In genomic region chr3:181716916-181717315, GRCh38 we compare ENCODE assay signal across 17 cellular contexts. TPM values are rescaled to one million over a fixed set of nuclear protein-coding genes. Genes with fewer than 3 reads are reported as not detected.
DNase-seq lines count a peak whose midpoint lies in the region; ATAC-seq, FAIRE-seq and TF ChIP-seq lines count a peak whose summit lies in the region.
"Had no signal": no experiment of that assay in that cellular context is flagged by ENCODE, and none has a peak within 500 bp of the region (broad histone marks: within the 10 kb centered on the region; RNA-seq: fewer than 3 reads in every experiment).

No MANE protein-coding gene starts in this region.

- ATAC-seq in HG02970 (IDR thresholded peaks at IDR 0.05; ENCODE audit: low FRiP score, unreplicated experiment) (no peak), GM21515 (IDR thresholded peaks at IDR 0.05; ENCODE audit: unreplicated experiment) (no peak)
- ATAC-seq: activated T-helper 17 cell treated with anti-CD3 and anti-CD28 coated beads, Interleukin-2, amount 50 U/mL, for 72 hours; lower lobe of right lung had no signal

- TF ChIP-seq POLR2A in vagina (IDR thresholded peaks at IDR 0.05): no peak

- TF ChIP-seq CTCF in astrocyte (IDR thresholded peaks at IDR 0.05; ENCODE audit: insufficient read depth, low read depth, low read length): no peak
- no peak for TF ChIP-seq CTCF in vagina (IDR thresholded peaks at IDR 0.05)

- H3K27ac ChIP-seq in astrocyte (ENCODE audit: low read depth, low read length) (peak overlapping the region; percentile 32), iPS-18a (ENCODE audit: low read length) (peak overlapping the region; percentile 88), vagina (peak overlapping the region; percentile 29)
- H3K27ac ChIP-seq: lower lobe of right lung, transverse colon had no signal

- peaks cover 18% of the 10 kb centered on the region for H3K4me1 Mint-ChIP-seq in astrocyte (ENCODE audit: low read depth, unreplicated experiment)
- H3K4me1 Mint-ChIP-seq: activated T-helper 17 cell treated with anti-CD3 and anti-CD28 coated beads, Interleukin-2, amount 50 U/mL, for 72 hours had no signal

- no peaks in the 10 kb centered on the region for H3K9me3 Mint-ChIP-seq in astrocyte (ENCODE audit: unreplicated experiment)
- H3K9me3 Mint-ChIP-seq: activated T-helper 17 cell treated with anti-CD3 and anti-CD28 coated beads, Interleukin-2, amount 50 U/mL, for 72 hours; T-helper 1 cell treated with Interleukin-12 subunit alpha and Interleukin-12 subunit beta and Interleukin-4 antibody, amounts not matched to agents 30 μg/mL and 1 μg/mL, for 36 hours had no signal

- H3K4me2 ChIP-seq in astrocyte (ENCODE audit: low read length): peak overlapping the region; percentile 93

- H3K36me3 Mint-ChIP-seq in astrocyte (ENCODE audit: low read depth, unreplicated experiment): no peaks in the 10 kb centered on the region
- H3K36me3 Mint-ChIP-seq: CD4-positive, CD25-positive, alpha-beta regulatory T cell had no signal

- DNase-seq in NCI-H1436 (lab: John Stamatoyannopoulos, UW): peak; percentile 50
- no peak for DNase-seq in NCI-H1436 treated with DMSO at 0.1 percent for 48 hours (lab: John Stamatoyannopoulos, UW)
- DNase-seq in astrocyte (ENCODE audit: low read depth): peak; percentile 50
- no peak for DNase-seq in vagina (ENCODE audit: extremely low spot score in 2 of 2)
- DNase-seq in MG63: no peak
- DNase-seq: CD4-positive, CD25-positive, alpha-beta regulatory T cell; immature natural killer cell; lower lobe of right lung; NCI-H2029; transverse colon had no signal

- FAIRE-seq in astrocyte (lab: Jason Lieb, UNC): no peak
- FAIRE-seq: endothelial cell of umbilical vein had no signal

- peaks cover 56% of the 10 kb centered on the region for H3K27me3 ChIP-seq in astrocyte (ENCODE audit: insufficient read depth, low read length)
- no peaks in the 10 kb centered on the region for H3K27me3 ChIP-seq in iPS-18a (ENCODE audit: control insufficient read depth, insufficient read depth, low read length)
- peaks cover 11% of the 10 kb centered on the region for H3K27me3 ChIP-seq in vagina
- peaks cover 78% of the 10 kb centered on the region for H3K27me3 ChIP-seq in MG63

- H3K79me2 ChIP-seq in astrocyte (ENCODE audit: insufficient read depth, low read length): peaks cover 83% of the 10 kb centered on the region

- H2AFZ ChIP-seq in astrocyte (ENCODE audit: low read depth, low read length): no peak overlapping the region

- H4K20me1 ChIP-seq in astrocyte (ENCODE audit: insufficient read depth, low read length): no peaks in the 10 kb centered on the region

- H3K27me3 Mint-ChIP-seq in astrocyte (ENCODE audit: low read depth, unreplicated experiment): no peaks in the 10 kb centered on the region

- intact Hi-C loops in vagina (cut with DNase I): loop anchor here (10.0 kb wide), 1 partner anchor 538 kb away; no protein-coding TSS in a partner anchor

- peak overlapping the region; percentile 61 for H3K4me3 Mint-ChIP-seq in astrocyte (ENCODE audit: unreplicated experiment)
- H3K4me3 Mint-ChIP-seq: activated T-helper 17 cell treated with anti-CD3 and anti-CD28 coated beads, Interleukin-2, amount 50 U/mL, for 72 hours; CD4-positive, CD25-positive, alpha-beta regulatory T cell; immature natural killer cell; T-helper 1 cell treated with Interleukin-12 subunit alpha and Interleukin-12 subunit beta and Interleukin-4 antibody, amounts not matched to agents 30 μg/mL and 1 μg/mL, for 36 hours had no signal

- H3K36me3 ChIP-seq in astrocyte (ENCODE audit: insufficient read depth, low read length) (no peaks in the 10 kb centered on the region), iPS-18a (ENCODE audit: control insufficient read depth, low read depth, low read length) (peaks cover 29% of the 10 kb centered on the region), vagina (no peaks in the 10 kb centered on the region), MG63 (no peaks in the 10 kb centered on the region)
- H3K36me3 ChIP-seq: lower lobe of right lung, transverse colon had no signal

- no peak overlapping the region for H3K4me3 ChIP-seq in astrocyte (ENCODE audit: insufficient read depth, low read depth, low read length)
- peak overlapping the region; percentile 90 for H3K4me3 ChIP-seq in iPS-18a (ENCODE audit: low read length)
- no peak overlapping the region for H3K4me3 ChIP-seq in vagina
- no peak overlapping the region for H3K4me3 ChIP-seq in MG63
- H3K4me3 ChIP-seq: lower lobe of right lung, transverse colon had no signal

- H3K4me1 ChIP-seq in astrocyte (ENCODE audit: insufficient read depth, low read length) (peaks cover 25% of the 10 kb centered on the region), iPS-18a (ENCODE audit: control insufficient read depth, low read depth, low read length) (peaks cover 49% of the 10 kb centered on the region), vagina (peaks cover 6% of the 10 kb centered on the region)

- peak overlapping the region; percentile 55 for H3K27ac Mint-ChIP-seq in astrocyte (ENCODE audit: unreplicated experiment)
- H3K27ac Mint-ChIP-seq: activated T-helper 17 cell treated with anti-CD3 and anti-CD28 coated beads, Interleukin-2, amount 50 U/mL, for 72 hours; CD4-positive, CD25-positive, alpha-beta regulatory T cell; immature natural killer cell; T-helper 1 cell treated with Interleukin-12 subunit alpha and Interleukin-12 subunit beta and Interleukin-4 antibody, amounts not matched to agents 30 μg/mL and 1 μg/mL, for 36 hours had no signal

- H3K9me3 ChIP-seq in astrocyte (ENCODE audit: insufficient read depth, low read depth, low read length) (no peaks in the 10 kb centered on the region), iPS-18a (ENCODE audit: control insufficient read depth, low read depth, low read length) (no peaks in the 10 kb centered on the region), vagina (no peaks in the 10 kb centered on the region), MG63 (no peaks in the 10 kb centered on the region)
- H3K9me3 ChIP-seq: lower lobe of right lung, transverse colon had no signal

- H3K9ac ChIP-seq in astrocyte (ENCODE audit: low read length) (peak overlapping the region; percentile 78), iPS-18a (ENCODE audit: low read length) (peak overlapping the region; percentile 88)

RNA-seq across cellular contexts. Expression of gene SOX2, which starts 5.2 kb away (rescaled TPM):
- total RNA-seq in astrocyte: 5.2 and 6.5 TPM in 2 replicates
- total RNA-seq in vagina: 2.9 TPM
- total RNA-seq in MG63 (2014; rRNA removed; shearing (Covaris generic); ENCODE audit: low replicate concordance): 0.07 TPM in 1 of 2 replicates, not detected in the other
- total RNA-seq: activated CD8-positive, alpha-beta memory T cell treated with anti-CD3 and anti-CD28 coated beads for 36 hours; CD4-positive, CD25-positive, alpha-beta regulatory T cell had no signal

Comparison
In these comparisons a context has a peak if more than half of its experiments do, and no peak if none do; other contexts are left out.
1. DNase-seq: peak in NCI-H1436 (single experiment) and astrocyte (single experiment); none in NCI-H1436 treated with DMSO at 0.1 percent for 48 hours (single experiment), vagina (0 of 2) and MG63 (single experiment).
2. H3K27ac ChIP-seq: peak in every context shown above with its lines; median percentile 88 in iPS-18a; 32 in astrocyte; 29 in vagina.